Comparison of ENCODE assay signal across 8 cellular contexts in the genomic region with DNA sequence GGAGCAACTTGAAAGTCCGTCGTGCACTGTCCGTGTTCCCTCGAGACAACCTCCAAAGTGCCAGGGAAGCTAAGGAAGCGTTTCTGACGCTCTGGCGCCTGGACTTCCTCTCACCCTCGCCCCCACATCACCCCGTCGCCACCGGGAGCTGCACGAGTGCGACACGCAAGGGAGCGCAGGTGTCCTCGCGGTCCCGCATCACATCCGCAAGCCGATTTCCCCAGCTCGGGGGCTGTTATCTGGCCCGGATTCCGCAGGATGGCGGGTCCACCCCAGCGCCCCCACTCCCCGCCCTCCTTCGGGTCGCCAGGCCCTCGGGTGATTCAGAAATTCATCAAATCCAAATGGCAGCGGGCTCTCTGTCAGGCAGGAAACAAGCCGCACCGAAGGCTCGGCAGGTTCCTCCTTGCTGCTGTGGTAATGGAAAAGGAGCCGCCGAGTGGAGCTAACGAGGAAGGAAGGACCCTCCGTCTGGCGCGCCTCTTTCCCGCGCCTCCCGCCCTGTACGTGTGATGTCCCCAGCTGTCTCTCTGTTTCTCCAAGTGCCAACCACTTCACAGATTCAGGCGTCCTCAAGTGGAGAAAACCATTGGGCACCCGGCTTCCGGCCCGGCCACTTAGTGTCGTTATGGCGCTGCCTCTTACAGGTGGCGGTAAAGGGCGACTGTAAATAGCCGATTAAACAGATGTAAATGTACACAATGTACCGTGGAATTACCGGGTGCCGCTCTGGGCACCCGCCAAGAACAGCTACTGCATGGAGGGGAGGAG. TPM values are rescaled to one million over a fixed set of nuclear protein-coding genes. Genes with fewer than 3 reads are reported as not detected.
A peak's percentile ranks its signal among the peaks of the same experiment; 100 is the strongest.
DNase-seq lines count a peak whose midpoint lies in the region; ATAC-seq and TF ChIP-seq lines count a peak whose summit lies in the region.

No MANE protein-coding gene starts in this region.

- no peaks in the 10 kb centered on the region for H3K9me3 Mint-ChIP-seq in activated CD4-positive, alpha-beta memory T cell treated with anti-CD3 and anti-CD28 coated beads for 36 hours
- H3K9me3 Mint-ChIP-seq in mesothelial cell of epicardium, result no peaks in the 10 kb centered on the region

- peak; percentile 27 for ATAC-seq in GM18505 (IDR thresholded peaks at IDR 0.05; ENCODE audit: unreplicated experiment)
- ATAC-seq in HG03520 (IDR thresholded peaks at IDR 0.05; ENCODE audit: unreplicated experiment), result peak; percentile 14

- H3K27me3 Mint-ChIP-seq in activated CD4-positive, alpha-beta memory T cell treated with anti-CD3 and anti-CD28 coated beads for 36 hours, result no peaks in the 10 kb centered on the region
- H3K27me3 Mint-ChIP-seq in mesothelial cell of epicardium (ENCODE audit: low read depth), result peaks cover 29% of the 10 kb centered on the region

- no peak for TF ChIP-seq CTCF in mesothelial cell of epicardium (IDR thresholded peaks at IDR 0.05; ENCODE audit: unreplicated experiment)

- DNase-seq in NCI-H69 (lab: John Stamatoyannopoulos, UW) (peak; percentile 90), mesothelial cell of epicardium (ENCODE audit: low spot score in 2 of 2, unreplicated experiment in 2 of 2) (peak; percentile 23 to 60), kidney glomerular epithelial cell (lab: John Stamatoyannopoulos, UW) (no peak)
- DNase-seq in activated CD4-positive, alpha-beta memory T cell treated with anti-CD3 and anti-CD28 coated beads for 36 hours, result peak; percentile 77
- DNase-seq in effector CD8-positive, alpha-beta T cell (lab: John Stamatoyannopoulos, UW), result peak; percentile 6
- peak; percentile 5 to 17 for DNase-seq in stimulated activated CD8-positive, alpha-beta memory T cell treated with anti-CD3 and anti-CD28 coated beads, Interleukin-2, amount 100 ng/mL, for 1 hour (ENCODE audit: low read depth in 2 of 2)

- H3K27ac Mint-ChIP-seq in activated CD4-positive, alpha-beta memory T cell treated with anti-CD3 and anti-CD28 coated beads for 36 hours, result peak overlapping the region; percentile 96
- H3K27ac Mint-ChIP-seq in mesothelial cell of epicardium, result peak overlapping the region; percentile 97

- CTCF ChIA-PET in activated CD4-positive, alpha-beta memory T cell treated with anti-CD3 and anti-CD28 coated beads for 36 hours (lab: Charles Lee), result interaction anchor here (0.8 to 1.6 kb wide), 8 partner anchors 45 to 262 kb away, joined by 3 to 6 read pairs (median 4); no protein-coding TSS in a partner anchor

- H3K4me1 Mint-ChIP-seq in activated CD4-positive, alpha-beta memory T cell treated with anti-CD3 and anti-CD28 coated beads for 36 hours (ENCODE audit: low read depth), result peaks cover 69% of the 10 kb centered on the region
- peaks cover 61% of the 10 kb centered on the region for H3K4me1 Mint-ChIP-seq in mesothelial cell of epicardium

- TF ChIP-seq POLR2A in GM18505 (IDR thresholded peaks at IDR 0.05; ENCODE audit: borderline replicate concordance, extremely low read depth, insufficient read depth, insufficient read length), result no peak

- intact Hi-C loops in activated CD4-positive, alpha-beta memory T cell treated with anti-CD3 and anti-CD28 coated beads for 36 hours (cut with micrococcal nuclease), result loop anchor here (1.0 to 5.0 kb wide), 7 partner anchors 100 to 815 kb away; a partner anchor contains a TSS

- peaks cover 4% of the 10 kb centered on the region for H3K36me3 Mint-ChIP-seq in activated CD4-positive, alpha-beta memory T cell treated with anti-CD3 and anti-CD28 coated beads for 36 hours
- H3K36me3 Mint-ChIP-seq in mesothelial cell of epicardium, result no peaks in the 10 kb centered on the region

- POLR2A ChIA-PET in activated CD4-positive, alpha-beta memory T cell treated with anti-CD3 and anti-CD28 coated beads for 36 hours (lab: Charles Lee), result interaction anchor here (0.6 to 3.2 kb wide), 9 partner anchors 9 to 542 kb away, joined by 3 to 23 read pairs (median 6); a partner anchor contains a TSS

- peak overlapping the region; percentile 95 for H3K4me3 Mint-ChIP-seq in activated CD4-positive, alpha-beta memory T cell treated with anti-CD3 and anti-CD28 coated beads for 36 hours
- peak overlapping the region; percentile 97 for H3K4me3 Mint-ChIP-seq in mesothelial cell of epicardium

RNA-seq across cellular contexts. Expression of a gene that starts 0.9 kb away (rescaled TPM):
- 10 to 100 TPM; 15.0 to 16.6 TPM for total RNA-seq in activated CD4-positive, alpha-beta memory T cell treated with anti-CD3 and anti-CD28 coated beads for 36 hours
- 15.4 to 18.0 TPM (median 17.5 TPM) in 3 replicates for total RNA-seq in mesothelial cell of epicardium
